ENCODE assay signal across 1 cellular context in genomic region chrX:6988704-6989103, GRCh38.
TF ChIP-seq lines count a peak whose summit lies in the region.

No MANE protein-coding gene starts in this region.

TF ChIP-seq in liver, 16 proteins besides CTCF, POLR2A, EP300 and RAD21 (continued from another document):
- TF ChIP-seq RXRA (IDR thresholded peaks at IDR 0.05) = peak in 1 of 2 donors; percentile 42
TF ChIP-seq in liver: peak in this region for 4; not testable (repeated sequence) for 12.
